Comparison of ENCODE assay signal across 18 cellular contexts in genomic region chr5:110056580-110057114, GRCh38.
"Had no signal": no experiment of that assay in that cellular context is flagged by ENCODE, and none has a peak within 500 bp of the region (broad histone marks: within the 10 kb centered on the region; RNA-seq: fewer than 3 reads in every experiment).

No MANE protein-coding gene starts in this region.

- H3K79me2 ChIP-seq: hepatocyte had no signal

- H3K4me3 ChIP-seq: hepatocyte, mucosa of descending colon, ovary, right atrium auricular region, sigmoid colon, skin epidermis, stomach had no signal

- H3K4me1 ChIP-seq: right atrium auricular region had no signal

- H3K27ac ChIP-seq: hepatocyte, ovary, right atrium auricular region, sigmoid colon, stomach had no signal

- H3K27me3 ChIP-seq: hepatocyte, ovary, right atrium auricular region, sigmoid colon, stomach had no signal

- H3K9me3 Mint-ChIP-seq: effector memory CD8-positive, alpha-beta T cell; naive thymus-derived CD8-positive, alpha-beta T cell had no signal

- H3K4me3 Mint-ChIP-seq: effector memory CD8-positive, alpha-beta T cell; naive thymus-derived CD8-positive, alpha-beta T cell had no signal

- H3K4me2 ChIP-seq: hepatocyte had no signal

- H3K9me3 ChIP-seq: mucosa of descending colon, ovary, sigmoid colon, stomach had no signal

- H3K36me3 ChIP-seq: ovary, right atrium auricular region, sigmoid colon, stomach had no signal

- DNase-seq: effector memory CD8-positive, alpha-beta T cell; foreskin melanocyte; head of caudate nucleus; islet precursor cell; mammary epithelial cell; mucosa of descending colon; naive thymus-derived CD8-positive, alpha-beta T cell; ovary; sigmoid colon; stimulated activated CD4-positive, alpha-beta T cell treated with anti-CD3 and anti-CD28 coated beads, Interleukin-12 subunit alpha, Interleukin-12 subunit beta, amount 100 ng/mL, for 4 hours; stimulated activated naive CD4-positive, alpha-beta T cell; stomach; substantia nigra; trophoblast cell had no signal

- H2AFZ ChIP-seq: hepatocyte had no signal

- H3K27ac Mint-ChIP-seq: effector memory CD8-positive, alpha-beta T cell had no signal

- ATAC-seq: effector memory CD8-positive, alpha-beta T cell; left lobe of liver; mucosa of descending colon; naive thymus-derived CD8-positive, alpha-beta T cell had no signal
